In the genomic region with DNA sequence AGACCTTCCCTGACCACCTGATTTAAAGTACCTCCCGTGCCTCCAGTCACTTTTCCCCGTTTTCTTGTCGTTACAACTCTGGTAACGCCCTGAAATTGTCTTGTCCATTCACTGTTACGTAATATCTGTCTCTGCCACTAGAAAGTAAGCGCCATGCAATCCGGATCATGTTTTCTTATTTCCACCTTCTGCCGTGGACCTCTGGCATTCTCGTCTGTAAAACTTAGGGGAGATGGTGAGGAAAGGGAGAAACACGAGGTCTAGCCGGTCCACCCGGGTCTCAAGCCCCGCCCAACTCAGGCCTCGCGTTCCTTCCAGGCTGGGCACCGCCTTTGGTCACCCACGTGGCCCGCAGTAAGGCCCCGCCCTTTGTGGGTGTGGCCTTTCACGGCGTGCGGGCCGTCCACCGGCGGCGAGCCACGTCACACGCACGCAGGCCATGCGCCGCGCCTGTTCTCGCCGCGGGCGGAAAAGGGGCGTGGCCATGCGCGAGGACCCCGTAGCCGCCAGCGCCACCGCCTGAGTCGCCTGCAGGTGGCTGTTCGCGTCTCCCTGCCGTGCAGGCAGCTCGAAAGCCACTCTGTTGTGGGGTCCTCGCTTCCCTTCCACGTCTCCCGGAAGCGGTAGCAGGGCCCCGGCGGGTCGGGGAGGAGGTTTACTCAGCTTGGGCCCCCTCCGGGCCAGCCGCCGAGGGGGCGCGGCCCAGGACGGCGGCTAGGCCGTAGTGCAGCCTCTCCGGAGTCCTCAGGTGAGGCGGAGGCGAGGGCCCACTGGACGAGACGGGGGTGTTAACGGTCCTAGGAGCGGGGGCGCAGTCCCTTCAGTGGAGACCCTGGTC, we compare ENCODE assay signal across 8 cellular contexts. TPM values are rescaled to one million over a fixed set of nuclear protein-coding genes. Genes with fewer than 3 reads are reported as not detected.
DNase-seq lines count a peak whose midpoint lies in the region; ATAC-seq and TF ChIP-seq lines count a peak whose summit lies in the region.

A gene with protein sequence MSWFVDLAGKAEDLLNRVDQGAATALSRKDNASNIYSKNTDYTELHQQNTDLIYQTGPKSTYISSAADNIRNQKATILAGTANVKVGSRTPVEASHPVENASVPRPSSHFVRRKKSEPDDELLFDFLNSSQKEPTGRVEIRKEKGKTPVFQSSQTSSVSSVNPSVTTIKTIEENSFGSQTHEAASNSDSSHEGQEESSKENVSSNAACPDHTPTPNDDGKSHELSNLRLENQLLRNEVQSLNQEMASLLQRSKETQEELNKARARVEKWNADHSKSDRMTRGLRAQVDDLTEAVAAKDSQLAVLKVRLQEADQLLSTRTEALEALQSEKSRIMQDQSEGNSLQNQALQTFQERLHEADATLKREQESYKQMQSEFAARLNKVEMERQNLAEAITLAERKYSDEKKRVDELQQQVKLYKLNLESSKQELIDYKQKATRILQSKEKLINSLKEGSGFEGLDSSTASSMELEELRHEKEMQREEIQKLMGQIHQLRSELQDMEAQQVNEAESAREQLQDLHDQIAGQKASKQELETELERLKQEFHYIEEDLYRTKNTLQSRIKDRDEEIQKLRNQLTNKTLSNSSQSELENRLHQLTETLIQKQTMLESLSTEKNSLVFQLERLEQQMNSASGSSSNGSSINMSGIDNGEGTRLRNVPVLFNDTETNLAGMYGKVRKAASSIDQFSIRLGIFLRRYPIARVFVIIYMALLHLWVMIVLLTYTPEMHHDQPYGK (plus strand): TSS at position 597 of the 838 bp plus-strand sequence. CDS start 3,133 bp downstream, outside the sequence.

- DNase-seq in ELF-1 (ENCODE audit: low read depth, low spot score) (peak; percentile 99), H7 (peak; percentile 94), M059J (ENCODE audit: low read depth) (peak; percentile 91), SHP77 (lab: John Stamatoyannopoulos, UW) (peak; percentile 98), fibroblast of peridontal ligament (ENCODE audit: extremely low read depth) (peak; percentile 98), natural killer cell (peak; percentile 99)
- DNase-seq in activated effector memory CD4-positive, alpha-beta T cell treated with Interleukin-2 at 50 U/mL for 16 hours, result peak; percentile 99
- peak; percentile 95 for DNase-seq in stimulated activated naive CD4-positive, alpha-beta T cell treated with Interleukin-2 at 50 U/mL for 16 hours (lab: John Stamatoyannopoulos, UW)

- peaks cover 10% of the 10 kb centered on the region for H3K36me3 ChIP-seq in H7 (replicated peaks; ENCODE audit: control insufficient read depth, insufficient read depth, low read length)

- H3K27me3 Mint-ChIP-seq in natural killer cell (ENCODE audit: low read depth in 2 of 2), result peaks cover 3 to 27% of the 10 kb centered on the region in 2 donors

- H3K4me3 Mint-ChIP-seq in natural killer cell, result peak within 1 kb of the TSS; percentile 95

- intact Hi-C loops in natural killer cell (cut with micrococcal nuclease), result loop anchor here (1.0 to 2.0 kb wide), 2 partner anchors 71 to 755 kb away; no protein-coding TSS in a partner anchor

- peaks cover 6 to 9% of the 10 kb centered on the region in 2 donors for H3K9me3 Mint-ChIP-seq in natural killer cell

- ATAC-seq in natural killer cell, result peak; percentile 89 to 98 (median 92)

- peak within 1 kb of the TSS; percentile 77 to 85 for H3K27ac Mint-ChIP-seq in natural killer cell

- no peaks in the 10 kb centered on the region for H3K27me3 ChIP-seq in H7 (ENCODE audit: control insufficient read depth, insufficient read depth, low read length)

- no peak for TF ChIP-seq CTCF in natural killer cell (IDR thresholded peaks at IDR 0.05)

- H3K36me3 Mint-ChIP-seq in natural killer cell, result peaks cover 30% of the 10 kb centered on the region

- H3K4me1 Mint-ChIP-seq in natural killer cell, result peaks cover 32 to 38% of the 10 kb centered on the region in 2 donors

- peak within 1 kb of the TSS; percentile 78 for H3K4me3 ChIP-seq in H7 (ENCODE audit: insufficient read depth, low read depth, low read length)

RNA-seq across cellular contexts. Expression of the gene that starts here (rescaled TPM):
- 30.0 and 46.1 TPM in 2 replicates for total RNA-seq in H7 (2014; rRNA removed; shearing (Covaris generic))
- 36.6 and 36.7 TPM in 2 replicates for total RNA-seq in M059J (2014; rRNA removed; shearing (Covaris generic))
- 10 to 100 TPM; 11.5 to 21.0 (median 17.1) TPM for total RNA-seq in natural killer cell

Comparison
In these comparisons a context has a peak if more than half of its experiments do, and no peak if none do; other contexts are left out.
1. Peak in every context shown above with its lines: DNase-seq, ATAC-seq and H3K4me3 ChIP-seq.